Comparison of ENCODE assay signal across 17 cellular contexts in the genomic region with DNA sequence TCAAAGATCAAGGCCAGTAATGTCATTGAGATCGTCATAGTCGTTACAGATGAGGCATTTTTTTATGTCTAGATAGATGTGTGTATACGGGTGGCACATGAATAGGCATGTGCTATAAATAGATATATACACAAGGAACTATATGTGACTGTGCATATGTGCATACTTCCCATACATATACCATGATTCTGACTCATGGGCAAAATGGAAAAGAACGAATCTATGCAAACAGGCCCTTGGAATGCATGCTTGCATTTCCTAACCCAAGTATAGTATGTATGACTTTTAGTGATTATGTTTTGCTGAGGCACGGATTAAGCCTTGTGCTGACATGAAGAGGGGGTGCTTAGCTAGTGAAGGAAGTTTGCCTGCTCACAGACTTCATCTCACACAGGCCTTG.
"Had no signal": no experiment of that assay in that cellular context is flagged by ENCODE, and none has a peak within 500 bp of the region (broad histone marks: within the 10 kb centered on the region; RNA-seq: fewer than 3 reads in every experiment).

No MANE protein-coding gene starts in this region.

- H3K27ac ChIP-seq: brain microvascular endothelial cell, lower lobe of right lung, ovary, sigmoid colon, thyroid gland had no signal

- FAIRE-seq: urothelium cell line had no signal

- ATAC-seq: lower lobe of right lung had no signal

- H3K4me3 ChIP-seq: lower lobe of right lung, ovary, sigmoid colon, thyroid gland had no signal

- H3K9me3 Mint-ChIP-seq: T-helper 2 cell treated with Interferon-gamma antibody and Interleukin-4, amounts not matched to agents 5 μg/mL and 100 μg/mL, for 36 hours had no signal

- H3K36me3 ChIP-seq: brain microvascular endothelial cell, lower lobe of right lung, ovary, sigmoid colon, thyroid gland had no signal

- H3K27me3 Mint-ChIP-seq: activated naive CD8-positive, alpha-beta T cell had no signal

- H3K36me3 Mint-ChIP-seq: activated naive CD8-positive, alpha-beta T cell had no signal

- H3K4me1 ChIP-seq: lower lobe of right lung, sigmoid colon, thyroid gland had no signal

- H3K27me3 ChIP-seq: brain microvascular endothelial cell, ovary, sigmoid colon, thyroid gland had no signal

- H3K27ac Mint-ChIP-seq: activated naive CD8-positive, alpha-beta T cell; T-helper 2 cell treated with Interferon-gamma antibody and Interleukin-4, amounts not matched to agents 5 μg/mL and 100 μg/mL, for 36 hours had no signal

- DNase-seq: activated CD4-positive, alpha-beta T cell treated with anti-CD3 and anti-CD28 coated beads, Interleukin-2, amount 50 U/mL, for 1 hour; activated CD8-positive, alpha-beta memory T cell treated with anti-CD3 and anti-CD28 coated beads for 24 hours; activated gamma-delta T cell treated with Interleukin-2 at 50 U/mL for 16 hours; anterior cingulate cortex; brain microvascular endothelial cell; effector CD8-positive, alpha-beta T cell; glutamatergic neuron; lower lobe of right lung; midbrain; ovary; sigmoid colon; stimulated activated CD4-positive, alpha-beta T cell treated with anti-CD3 and anti-CD28 coated beads, Interleukin-12 subunit alpha, Interleukin-12 subunit beta, amount 100 ng/mL, for 4 hours; stimulated activated CD4-positive, alpha-beta T cell treated with anti-CD3 and anti-CD28 coated beads, Interleukin-2, amount 100 ng/mL, for 24 hours; thyroid gland had no signal

- H3K9me3 ChIP-seq: lower lobe of right lung, ovary, sigmoid colon, thyroid gland had no signal

- H3K4me3 Mint-ChIP-seq: activated naive CD8-positive, alpha-beta T cell; T-helper 2 cell treated with Interferon-gamma antibody and Interleukin-4, amounts not matched to agents 5 μg/mL and 100 μg/mL, for 36 hours had no signal
